Comparison of ENCODE assay signal across 10 cellular contexts in genomic region chr10:87054373-87055295, GRCh38. TPM values are rescaled to one million over a fixed set of nuclear protein-coding genes. Genes with fewer than 3 reads are reported as not detected.
A peak's percentile ranks its signal among the peaks of the same experiment; 100 is the strongest.
DNase-seq lines count a peak whose midpoint lies in the region; ATAC-seq and TF ChIP-seq lines count a peak whose summit lies in the region.
"Had no signal": no experiment of that assay in that cellular context is flagged by ENCODE, and none has a peak within 500 bp of the region (broad histone marks: within the 10 kb centered on the region; RNA-seq: fewer than 3 reads in every experiment).

No MANE protein-coding gene starts in this region.

- H3K27me3 ChIP-seq in ACC112 (ENCODE audit: insufficient read depth, low read length): no peaks in the 10 kb centered on the region
- no peaks in the 10 kb centered on the region for H3K27me3 ChIP-seq in H7 (ENCODE audit: control insufficient read depth, insufficient read depth, low read length)
- H3K27me3 ChIP-seq in left lung: no peaks in the 10 kb centered on the region

- H3K4me3 ChIP-seq in ACC112 (ENCODE audit: low read depth, low read length) (no peak overlapping the region), H7 (ENCODE audit: insufficient read depth, low read depth, low read length) (no peak overlapping the region), left lung (no peak overlapping the region)

- H3K79me2 ChIP-seq in ACC112 (ENCODE audit: control insufficient read depth, insufficient read depth, low read length, unreplicated experiment): no peaks in the 10 kb centered on the region

- H3K27ac ChIP-seq in ACC112 (ENCODE audit: low read depth, low read length) (peak overlapping the region; percentile 35), left lung (peak overlapping the region; percentile 15 to 76)

- H3K36me3 ChIP-seq in ACC112 (ENCODE audit: insufficient read depth, low read length): peaks cover 11% of the 10 kb centered on the region; the same call in 1 of the 2 replicates
- H3K36me3 ChIP-seq in H7 (replicated peaks; ENCODE audit: control insufficient read depth, insufficient read depth, low read length): peaks cover 26% of the 10 kb centered on the region
- peaks cover 0 to 100% of the 10 kb centered on the region in 2 donors for H3K36me3 ChIP-seq in left lung

- intact Hi-C loops in left lung (cut with DNase I): no loop called here

- peak; percentile 65 for DNase-seq in H7
- peak; percentile 68 for DNase-seq in astrocyte of the hippocampus (ENCODE audit: low read depth, low spot score)
- DNase-seq in left lung: peak in 1 of 2 donors; percentile 40
- DNase-seq in T1000 (lab: John Stamatoyannopoulos, UW): no peak
- DNase-seq in ureter (ENCODE audit: low spot score): no peak
- DNase-seq in DMS 273 treated with DMSO at 0.1 percent for 48 hours (lab: John Stamatoyannopoulos, UW): no peak
- no peak for DNase-seq in NCI-H1436 (lab: John Stamatoyannopoulos, UW)
- DNase-seq: stimulated activated CD4-positive, alpha-beta T cell treated with anti-CD3 and anti-CD28 coated beads, Interleukin-4, amount 100 ng/mL, for 24 hours had no signal

- H3K4me1 ChIP-seq in ACC112 (ENCODE audit: control insufficient read depth, insufficient read depth, low read length, unreplicated experiment) (peaks cover 10% of the 10 kb centered on the region), left lung (peaks cover 0 to 14% of the 10 kb centered on the region in 2 donors)

- no peak overlapping the region for H2AFZ ChIP-seq in ACC112 (ENCODE audit: low read length, unreplicated experiment)

- peak in 1 of 2 donors; percentile 42 for TF ChIP-seq CTCF in left lung (IDR thresholded peaks at IDR 0.05)

- ATAC-seq in left lung: peak; percentile 81

- H3K9me3 ChIP-seq in left lung: no peaks in the 10 kb centered on the region

RNA-seq across cellular contexts. Expression of gene FAM25A, which starts 34.5 kb away (rescaled TPM):
- total RNA-seq in H7 (2014; rRNA removed; shearing (Covaris generic)): not detected in 2 replicates
- total RNA-seq in left lung: not detected
- total RNA-seq in ureter: not detected
- total RNA-seq: epithelial cell of proximal tubule had no signal

RNA-seq across cellular contexts. Expression of gene GLUD1, which starts 40.0 kb away (rescaled TPM):
- 151 and 177 TPM in 2 replicates for total RNA-seq in H7 (2014; rRNA removed; shearing (Covaris generic))
- total RNA-seq in left lung: 100 to 1,000 TPM in 1 of 2 donors, 10 to 100 TPM in 1; 92.2 to 126 TPM
- 157 TPM for total RNA-seq in ureter

RNA-seq across cellular contexts. Expression of gene SHLD2, which starts 40.4 kb away (rescaled TPM):
- total RNA-seq in H7 (2014; rRNA removed; shearing (Covaris generic)): 31.2 and 35.8 TPM in 2 replicates
- 10 to 100 TPM; 24.9 to 34.4 TPM for total RNA-seq in left lung
- total RNA-seq in ureter: 34.1 TPM

Comparison
In these comparisons a context has a peak if more than half of its experiments do, and no peak if none do; other contexts are left out.
1. DNase-seq: peak in H7 (single experiment) and astrocyte of the hippocampus (single experiment); none in T1000 (single experiment), ureter (single experiment), DMS 273 treated with DMSO at 0.1 percent for 48 hours (single experiment) and NCI-H1436 (single experiment).